ENCODE assay signal across 11 cellular contexts in genomic region chr3:148254402-148254801, GRCh38.
"Had no signal": no experiment of that assay in that cellular context is flagged by ENCODE, and none has a peak within 500 bp of the region (broad histone marks: within the 10 kb centered on the region; RNA-seq: fewer than 3 reads in every experiment).

No MANE protein-coding gene starts in this region.

- H3K27ac Mint-ChIP-seq: GM23338, HFFc6 had no signal

- H3K9ac ChIP-seq: GM23248 had no signal

- DNase-seq: GM23248, GOT3, H7, H9, HCEC 1CT, HFFc6 had no signal

- FAIRE-seq: H1, H54 had no signal

- H2AFZ ChIP-seq: GM23248, GM23338 had no signal

- ATAC-seq: GM23338, HCT116 had no signal

- H3K4me1 Mint-ChIP-seq: GM23338 had no signal

- H3K4me1 ChIP-seq: HAP-1 had no signal

- H3K9me3 ChIP-seq: HAP-1 had no signal

- H3K4me3 Mint-ChIP-seq: GM23338, H9, HFFc6 had no signal

- H3K36me3 ChIP-seq: HAP-1 had no signal

- H3K4me3 ChIP-seq: GM23248, GM23338, HAP-1 had no signal

- H3K27ac ChIP-seq: GM23248 had no signal

- H3K4me2 ChIP-seq: GM23338 had no signal
